ENCODE assay signal across 32 cellular contexts in the genomic region with DNA sequence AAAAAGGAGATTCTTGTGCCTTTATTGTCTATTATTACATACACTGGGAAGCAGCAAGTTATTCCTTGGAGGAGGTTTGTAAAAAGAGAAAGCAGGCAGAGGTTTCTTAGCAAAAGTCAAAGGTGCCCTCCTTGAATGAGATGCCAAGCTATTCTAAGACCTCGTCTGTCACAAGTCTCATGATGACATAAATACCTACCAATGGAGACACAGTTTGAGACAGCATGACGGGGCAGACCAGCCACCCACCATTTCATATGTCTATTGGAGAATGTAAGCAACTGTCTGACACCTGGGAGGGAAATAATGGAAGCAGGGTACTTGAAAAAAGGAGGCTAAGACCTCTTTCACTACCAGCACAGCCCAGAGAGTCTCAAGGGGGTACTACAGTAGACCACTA. TPM values are rescaled to one million over a fixed set of nuclear protein-coding genes. Genes with fewer than 3 reads are reported as not detected.
A peak's percentile ranks its signal among the peaks of the same experiment; 100 is the strongest.
DNase-seq lines count a peak whose midpoint lies in the region; ATAC-seq and TF ChIP-seq lines count a peak whose summit lies in the region.
"Had no signal": no experiment of that assay in that cellular context is flagged by ENCODE, and none has a peak within 500 bp of the region (broad histone marks: within the 10 kb centered on the region; RNA-seq: fewer than 3 reads in every experiment).

No MANE protein-coding gene starts in this region.

- H3K27me3 ChIP-seq in Caco-2 (replicated peaks; ENCODE audit: control insufficient read depth, insufficient read depth, low read length): no peaks in the 10 kb centered on the region
- peaks cover 11% of the 10 kb centered on the region for H3K27me3 ChIP-seq in endodermal cell (ENCODE audit: control insufficient read depth, insufficient read depth, low read length, poor library complexity, severe bottlenecking)
- no peaks in the 10 kb centered on the region for H3K27me3 ChIP-seq in skeletal muscle tissue (ENCODE audit: control insufficient read depth in 3 of 3, insufficient read depth in 3 of 3, low read length in 3 of 3)
- H3K27me3 ChIP-seq: vagina had no signal

- CTCF ChIA-PET in Caco-2 (lab: Charles Lee): no interaction called here

- H3K9me3 ChIP-seq in Caco-2 (no peaks in the 10 kb centered on the region), endodermal cell (ENCODE audit: control insufficient read depth, low read length) (no peaks in the 10 kb centered on the region), skeletal muscle tissue (ENCODE audit: control insufficient read depth in 3 of 3, low read length in 3 of 3) (no peaks in the 10 kb centered on the region)
- H3K9me3 ChIP-seq: ascending aorta, thoracic aorta, vagina had no signal

- no peak overlapping the region for H3K4me3 ChIP-seq in Caco-2 (ENCODE audit: low read depth, low read length)
- H3K4me3 ChIP-seq in endodermal cell (ENCODE audit: low read length): peak overlapping the region; percentile 89
- peak overlapping the region; percentile 78 to 84 (median 78) for H3K4me3 ChIP-seq in skeletal muscle tissue (ENCODE audit: low read length in 3 of 3)
- H3K4me3 ChIP-seq: coronary artery, HAP-1, thoracic aorta had no signal

- ATAC-seq in HG03520 (IDR thresholded peaks at IDR 0.05; ENCODE audit: unreplicated experiment): no peak
- ATAC-seq: left colon; PC-3; stimulated activated naive CD8-positive, alpha-beta T cell treated with anti-CD3 and anti-CD28 coated beads, Interleukin-15, Interleukin-2, amounts not matched to agents 100 U/mL and 50 U/mL, for 24 hours; T-cell; WTC11 had no signal

- H3K9ac ChIP-seq in endodermal cell (ENCODE audit: extremely low read depth, low read length, poor library complexity, severe bottlenecking) (no peak overlapping the region), skeletal muscle tissue (ENCODE audit: low read depth in 1 of 3, low read length in 3 of 3) (peak overlapping the region in 2 of 3 donors; percentile 63 to 85)
- H3K9ac ChIP-seq: KMS-11 had no signal

- no TSS peak for BruUV-seq in Caco-2 (replicated peaks; lab: Mats Ljungman, UMichigan)

- 80% methylated on average over 2 of the region's 2 CpGs; no CpG with 5 or more reads in 1 of the 2 experiments for WGBS in endodermal cell (ENCODE audit: insufficient coverage in 1 of 2, insufficient read length in 1 of 2), 2 experiments

- H3K36me3 ChIP-seq in Caco-2 (ENCODE audit: control insufficient read depth, insufficient read depth, low read length) (no peaks in the 10 kb centered on the region), endodermal cell (ENCODE audit: control insufficient read depth, insufficient read depth, low read length) (peaks cover 24% of the 10 kb centered on the region), skeletal muscle tissue (ENCODE audit: control insufficient read depth in 3 of 3, insufficient read depth in 3 of 3, low read length in 3 of 3) (peaks cover 0 to 2% (median 0%) of the 10 kb centered on the region in 3 donors)
- H3K36me3 ChIP-seq: ascending aorta, HAP-1, thoracic aorta, vagina had no signal

- H3K27me3 Mint-ChIP-seq in Caco-2 (ENCODE audit: insufficient read depth, unreplicated experiment): peaks cover 16% of the 10 kb centered on the region
- H3K27me3 Mint-ChIP-seq in endodermal cell (ENCODE audit: insufficient read depth): peaks cover 44% of the 10 kb centered on the region
- H3K27me3 Mint-ChIP-seq in nephron (ENCODE audit: low read depth): peaks cover 55% of the 10 kb centered on the region

- H3K27ac ChIP-seq in endodermal cell (ENCODE audit: low read depth, low read length): no peak overlapping the region
- H3K27ac ChIP-seq in skeletal muscle tissue (ENCODE audit: low read depth, low read length): peak overlapping the region; percentile 67
- H3K27ac ChIP-seq: ascending aorta, coronary artery, KMS-11, thoracic aorta had no signal

- no peaks in the 10 kb centered on the region for H3K4me1 Mint-ChIP-seq in Caco-2 (ENCODE audit: low read depth, unreplicated experiment)
- H3K4me1 Mint-ChIP-seq in endodermal cell: peaks cover 40% of the 10 kb centered on the region
- H3K4me1 Mint-ChIP-seq in nephron: peaks cover 54% of the 10 kb centered on the region

- H3K9me3 Mint-ChIP-seq in Caco-2 (ENCODE audit: unreplicated experiment) (no peaks in the 10 kb centered on the region), endodermal cell (no peaks in the 10 kb centered on the region), nephron (no peaks in the 10 kb centered on the region)
- H3K9me3 Mint-ChIP-seq: activated CD4-positive, alpha-beta T cell treated with anti-CD3 and anti-CD28 coated beads, Interleukin-2, amount 10 ng/mL, durations not matched to agents 24 days and 14 days; activated naive CD4-positive, alpha-beta T cell treated with anti-CD3 and anti-CD28 coated beads, Interleukin-2, amount 50 U/mL, for 24 hours; T-cell; WTC11 had no signal

- H3K36me3 Mint-ChIP-seq in Caco-2 (ENCODE audit: insufficient read depth, unreplicated experiment) (no peaks in the 10 kb centered on the region), endodermal cell (ENCODE audit: low read depth) (peaks cover 27% of the 10 kb centered on the region), nephron (ENCODE audit: low read depth) (no peaks in the 10 kb centered on the region)
- H3K36me3 Mint-ChIP-seq: activated naive CD4-positive, alpha-beta T cell treated with anti-CD3 and anti-CD28 coated beads, Interleukin-2, amount 50 U/mL, for 24 hours; T-cell had no signal

- no peak overlapping the region for H3K27ac Mint-ChIP-seq in Caco-2 (ENCODE audit: unreplicated experiment)
- H3K27ac Mint-ChIP-seq in endodermal cell: no peak overlapping the region
- H3K27ac Mint-ChIP-seq in nephron: peak overlapping the region in 2 of 3 experiments; percentile 37 to 53
- H3K27ac Mint-ChIP-seq: activated CD4-positive, alpha-beta T cell treated with anti-CD3 and anti-CD28 coated beads, Interleukin-2, amount 10 ng/mL, durations not matched to agents 24 days and 14 days; activated naive CD4-positive, alpha-beta T cell treated with anti-CD3 and anti-CD28 coated beads, Interleukin-2, amount 50 U/mL, for 24 hours; immature natural killer cell; T-cell; WTC11 had no signal

- no peak for DNase-seq in Caco-2
- no peak for DNase-seq in endodermal cell
- DNase-seq in NCI-H1092 treated with DMSO at 0.1 percent for 48 hours (lab: John Stamatoyannopoulos, UW): no peak
- DNase-seq in NCI-H345 treated with DMSO at 0.1 percent for 48 hours (lab: John Stamatoyannopoulos, UW; ENCODE audit: unreplicated experiment): no peak
- DNase-seq: activated CD4-positive, alpha-beta T cell treated with anti-CD3 and anti-CD28 coated beads, Interleukin-2, amount 10 ng/mL, durations not matched to agents 24 days and 14 days; C1 segment of cervical spinal cord; DMS53; foreskin fibroblast; immature natural killer cell; left colon; MM.1S; NCI-H1417; NCI-H2081; NCI-H526; NK-92 treated with Interleukin-12 subunit alpha and Interleukin-12 subunit beta, amount 100 ng/mL, for 24 hours; occipital lobe; PC-3; stimulated activated CD4-positive, alpha-beta T cell treated with anti-CD3 and anti-CD28 coated beads, Interleukin-1b, Interleukin-23, amount 100 ng/mL, for 48 hours; stimulated activated naive CD8-positive, alpha-beta T cell treated with anti-CD3 and anti-CD28 coated beads, Interleukin-15, Interleukin-2, amounts not matched to agents 100 U/mL and 50 U/mL, for 24 hours; T-cell had no signal

- H3K4me1 ChIP-seq in Caco-2: no peaks in the 10 kb centered on the region
- H3K4me1 ChIP-seq in endodermal cell (ENCODE audit: control insufficient read depth, insufficient read depth, low read length): peaks cover 10% of the 10 kb centered on the region
- peaks cover 46 to 64% (median 64%) of the 10 kb centered on the region in 3 donors for H3K4me1 ChIP-seq in skeletal muscle tissue (ENCODE audit: control insufficient read depth in 3 of 3, insufficient read depth in 3 of 3, low read length in 3 of 3)
- H3K4me1 ChIP-seq: HAP-1 had no signal

- TF ChIP-seq CTCF in Caco-2 (IDR thresholded peaks at IDR 0.05; ENCODE audit: insufficient read depth in 1 of 2, low read depth in 1 of 2, low read length in 1 of 2, severe bottlenecking in 1 of 2, unreplicated experiment in 1 of 2): no peak
- no peak for TF ChIP-seq CTCF in endodermal cell (conservative IDR thresholded peaks at IDR 0.05)
- TF ChIP-seq CTCF in nephron (IDR thresholded peaks at IDR 0.05; ENCODE audit: unreplicated experiment in 3 of 3): no peak

- POLR2A ChIA-PET in Caco-2 (lab: Charles Lee): no interaction called here

- intact Hi-C loops in Caco-2 (cut with micrococcal nuclease; ENCODE audit: unreplicated experiment): loop anchor here (1.0 to 5.0 kb wide), 4 partner anchors 61 to 889 kb away; no protein-coding TSS in a partner anchor

- peak overlapping the region; percentile 74 for H3K4me3 Mint-ChIP-seq in Caco-2 (ENCODE audit: unreplicated experiment)
- peak overlapping the region; percentile 74 for H3K4me3 Mint-ChIP-seq in endodermal cell
- peak overlapping the region; percentile 89 to 97 (median 93) for H3K4me3 Mint-ChIP-seq in nephron
- H3K4me3 Mint-ChIP-seq: activated CD4-positive, alpha-beta T cell treated with anti-CD3 and anti-CD28 coated beads, Interleukin-2, amount 10 ng/mL, durations not matched to agents 24 days and 14 days; activated naive CD4-positive, alpha-beta T cell treated with anti-CD3 and anti-CD28 coated beads, Interleukin-2, amount 50 U/mL, for 24 hours; immature natural killer cell had no signal

RNA-seq across cellular contexts. Expression of a gene that starts 2.2 kb away (rescaled TPM):
- total RNA-seq in Caco-2 (2022) (4.4 and 4.5 TPM in 2 replicates), endodermal cell (10 to 100 TPM; 37.7 to 67.1 TPM), skeletal muscle tissue (5.7 TPM)
- polyA plus RNA-seq in endodermal cell (2013, experiment 1 of 2): 64.3 TPM
- polyA plus RNA-seq in endodermal cell (2013, experiment 2 of 2): 48.1 TPM
- total RNA-seq: activated CD8-positive, alpha-beta memory T cell treated with anti-CD3 and anti-CD28 coated beads for 36 hours had no signal
- polyA plus RNA-seq: immature natural killer cell had no signal

Comparison
In these comparisons a context has a peak if more than half of its experiments do, and no peak if none do; other contexts are left out.
1. H3K27ac Mint-ChIP-seq: peak in nephron (2 of 3); none in Caco-2 (single experiment) and endodermal cell (single experiment).
2. Peak in every context shown above with its lines, with median percentiles within 50 percentile points of each other: H3K4me3 Mint-ChIP-seq.